20 cellular contexts compared by ENCODE assay signal in the genomic region with DNA sequence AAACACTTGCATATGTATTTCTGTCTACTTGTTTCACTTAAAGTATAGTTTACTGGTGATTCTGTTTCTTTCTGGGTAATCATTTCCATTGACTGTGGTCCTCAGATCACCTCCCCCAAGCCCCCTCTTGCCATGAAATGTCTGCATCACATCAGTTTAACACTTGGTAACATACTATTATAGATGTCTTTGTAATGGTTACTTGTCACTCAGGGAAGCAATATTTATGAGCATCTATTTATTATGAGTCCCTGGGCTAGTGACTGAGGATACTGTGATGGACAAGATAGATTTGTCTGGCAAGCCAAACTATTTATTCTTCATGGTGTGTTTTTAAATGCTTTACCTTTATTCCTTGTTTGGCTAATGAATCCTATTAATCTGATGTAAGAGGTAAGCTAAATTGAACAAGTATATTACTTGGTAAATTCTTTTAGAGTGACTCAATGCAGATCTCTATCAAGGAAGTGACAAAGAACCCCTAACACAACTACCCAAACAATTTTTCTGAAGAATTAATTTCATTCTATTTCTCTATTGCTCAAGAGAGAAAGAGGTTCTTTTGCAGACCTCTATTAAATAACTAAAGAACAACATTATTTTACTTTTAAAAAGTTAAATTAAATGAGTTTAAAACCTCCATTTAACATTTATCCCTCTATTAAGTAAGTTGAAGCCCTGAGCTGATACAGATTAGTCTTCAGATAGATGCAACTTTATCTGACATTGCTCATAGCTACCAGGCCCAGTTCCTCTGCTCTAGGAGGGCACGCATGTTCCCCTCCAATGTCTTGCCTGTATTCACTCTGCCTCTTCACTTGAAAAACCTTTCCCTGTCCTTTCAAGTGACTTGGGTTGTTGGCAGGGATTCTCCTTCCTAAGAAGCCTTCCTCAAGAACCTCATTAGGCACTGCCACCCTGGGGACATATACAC.
DNase-seq lines count a peak whose midpoint lies in the region; FAIRE-seq and TF ChIP-seq lines count a peak whose summit lies in the region.
"Had no signal": no experiment of that assay in that cellular context is flagged by ENCODE, and none has a peak within 500 bp of the region (broad histone marks: within the 10 kb centered on the region; RNA-seq: fewer than 3 reads in every experiment).

No MANE protein-coding gene starts in this region.

- H3K79me1 ChIP-seq in trophoblast cell (ENCODE audit: low read length), result no peaks in the 10 kb centered on the region

- no peaks in the 10 kb centered on the region for H3K9me2 ChIP-seq in Karpas-422 (replicated peaks; ENCODE audit: insufficient read depth, low read length)

- H3K79me2 ChIP-seq in mammary epithelial cell (ENCODE audit: insufficient read depth, low read length) (no peaks in the 10 kb centered on the region), Karpas-422 (ENCODE audit: low read length) (no peaks in the 10 kb centered on the region), trophoblast cell (ENCODE audit: control insufficient read depth, insufficient read depth, low read length, poor library complexity) (no peaks in the 10 kb centered on the region)

- no peak overlapping the region for H2BK5ac ChIP-seq in trophoblast cell (ENCODE audit: low read depth, low read length, poor library complexity)

- H3K9me3 ChIP-seq in mammary epithelial cell (replicated peaks; ENCODE audit: insufficient read depth, low read length) (no peaks in the 10 kb centered on the region), Karpas-422 (ENCODE audit: low read length) (no peaks in the 10 kb centered on the region), trophoblast cell (ENCODE audit: insufficient read depth, low read depth, low read length) (no peaks in the 10 kb centered on the region)
- H3K9me3 ChIP-seq: heart right ventricle, tibial artery had no signal

- no peak for FAIRE-seq in RCC 7860 (lab: Jason Lieb, UNC)
- FAIRE-seq: islet of Langerhans had no signal

- no peak overlapping the region for H3K4me3 Mint-ChIP-seq in MCF 10A (ENCODE audit: unreplicated experiment)
- H3K4me3 Mint-ChIP-seq: activated CD8-positive, alpha-beta memory T cell treated with anti-CD3 and anti-CD28 coated beads, Interleukin-2, amount 10 ng/mL, durations not matched to agents 7 days and 5 days; stimulated activated memory B cell treated with anti-CD40 and anti-IgM and Interleukin-4, amounts not matched to agents 10 μg/mL and 1 μg/mL and 100 μg/mL, for 72 hours had no signal

- H3K9me3 Mint-ChIP-seq in MCF 10A (ENCODE audit: unreplicated experiment), result no peaks in the 10 kb centered on the region
- H3K9me3 Mint-ChIP-seq: stimulated activated memory B cell treated with anti-CD40 and anti-IgM and Interleukin-4, amounts not matched to agents 10 μg/mL and 1 μg/mL and 100 μg/mL, for 72 hours had no signal

- H3K4me3 ChIP-seq in mammary epithelial cell (replicated peaks in 1 of 3; ENCODE audit: insufficient read depth in 1 of 3, low read depth in 2 of 3, low read length in 3 of 3) (no peak overlapping the region), fibroblast of pulmonary artery (replicated peaks; ENCODE audit: low read depth, low read length) (no peak overlapping the region), retinal pigment epithelial cell (ENCODE audit: low read length) (no peak overlapping the region), Karpas-422 (ENCODE audit: low read length) (no peak overlapping the region), trophoblast cell (ENCODE audit: low read depth, low read length) (no peak overlapping the region)
- H3K4me3 ChIP-seq: heart right ventricle, tibial artery had no signal

- no peak overlapping the region for H2BK12ac ChIP-seq in trophoblast cell (ENCODE audit: low read length)

- TF ChIP-seq CTCF in mammary epithelial cell (conservative IDR thresholded peaks at IDR 0.05 in 1 of 2, IDR thresholded peaks at IDR 0.05 in 1 of 2; ENCODE audit: extremely low read depth in 1 of 2, insufficient read depth in 1 of 2, low read depth in 1 of 2, low read length in 2 of 2) (no peak), MCF 10A (IDR thresholded peaks at IDR 0.05; ENCODE audit: unreplicated experiment) (no peak), fibroblast of pulmonary artery (IDR thresholded peaks at IDR 0.05; ENCODE audit: low read length, missing control alignments) (no peak), retinal pigment epithelial cell (conservative IDR thresholded peaks at IDR 0.05; ENCODE audit: low read depth, low read length) (no peak)

- H3K36me3 Mint-ChIP-seq in MCF 10A (ENCODE audit: insufficient read depth, unreplicated experiment), result no peaks in the 10 kb centered on the region
- H3K36me3 Mint-ChIP-seq: activated CD8-positive, alpha-beta memory T cell treated with anti-CD3 and anti-CD28 coated beads, Interleukin-2, amount 10 ng/mL, durations not matched to agents 7 days and 5 days; stimulated activated memory B cell treated with anti-CD40 and anti-IgM and Interleukin-4, amounts not matched to agents 10 μg/mL and 1 μg/mL and 100 μg/mL, for 72 hours had no signal

- H2BK120ac ChIP-seq in trophoblast cell (ENCODE audit: insufficient read depth, low read length, poor library complexity), result no peak overlapping the region

- dilution Hi-C loops in mammary epithelial cell (cut with HindIII; ENCODE audit: low sequenced_read_pairs), result no loop called here

- H4K8ac ChIP-seq in trophoblast cell (ENCODE audit: low read depth, low read length), result no peak overlapping the region

- H4K20me1 ChIP-seq in mammary epithelial cell (ENCODE audit: insufficient read depth, low read length) (no peaks in the 10 kb centered on the region), Karpas-422 (ENCODE audit: insufficient read depth, low read depth, low read length) (no peaks in the 10 kb centered on the region)

- H3K4me1 ChIP-seq in mammary epithelial cell (ENCODE audit: insufficient read depth, low read length) (peaks cover 8% of the 10 kb centered on the region), Karpas-422 (ENCODE audit: low read length) (no peaks in the 10 kb centered on the region), trophoblast cell (ENCODE audit: control insufficient read depth in 1 of 2, insufficient read depth in 2 of 2, low read length in 2 of 2) (peaks cover 0 to 2% of the 10 kb centered on the region in 2 experiments)
- H3K4me1 ChIP-seq: heart right ventricle, tibial artery had no signal

- TSS peak; percentile 93 for BruUV-seq in mammary epithelial cell (replicated peaks; lab: Mats Ljungman, UMichigan)
- BruUV-seq in MCF 10A (replicated peaks; lab: Mats Ljungman, UMichigan), result no TSS peak

- CTCF ChIA-PET in mammary epithelial cell (lab: Charles Lee; ENCODE audit: low non-redundant PET) (no interaction called here), MCF 10A (lab: Yijun Ruan, JAX) (interaction anchor here (0.6 kb wide), 2 partner anchors 877 to 1129 kb away, joined by 3 read pairs; no protein-coding TSS in a partner anchor)

- H3K36me3 ChIP-seq in mammary epithelial cell (ENCODE audit: insufficient read depth, low read length) (no peaks in the 10 kb centered on the region), Karpas-422 (ENCODE audit: insufficient read depth, low read length) (no peaks in the 10 kb centered on the region), trophoblast cell (ENCODE audit: control insufficient read depth in 1 of 2, insufficient read depth in 2 of 2, low read length in 2 of 2) (no peaks in the 10 kb centered on the region)
- H3K36me3 ChIP-seq: heart right ventricle, tibial artery had no signal

- H3K27ac Mint-ChIP-seq in MCF 10A (ENCODE audit: low read depth, unreplicated experiment), result no peak overlapping the region
- H3K27ac Mint-ChIP-seq: activated CD8-positive, alpha-beta memory T cell treated with anti-CD3 and anti-CD28 coated beads, Interleukin-2, amount 10 ng/mL, durations not matched to agents 7 days and 5 days; stimulated activated memory B cell treated with anti-CD40 and anti-IgM and Interleukin-4, amounts not matched to agents 10 μg/mL and 1 μg/mL and 100 μg/mL, for 72 hours had no signal

- DNase-seq in mammary epithelial cell, result peak; percentile 55
- no peak for DNase-seq in MCF 10A (ENCODE audit: unreplicated experiment)
- peak; percentile 17 for DNase-seq in RCC 7860 (ENCODE audit: low spot score)
- peak; percentile 23 for DNase-seq in fibroblast of pulmonary artery (ENCODE audit: low read depth)
- peak; percentile 27 for DNase-seq in retinal pigment epithelial cell (ENCODE audit: low read depth)
- no peak for DNase-seq in mesenteric fat pad (ENCODE audit: low spot score)
- DNase-seq in Karpas-422, result no peak
- DNase-seq in trophoblast cell, result no peak
- DNase-seq: 8988T; activated CD4-positive, alpha-beta T cell treated with anti-CD3 and anti-CD28 coated beads for 1 hour; activated CD8-positive, alpha-beta memory T cell treated with anti-CD3 and anti-CD28 coated beads, Interleukin-2, amount 10 ng/mL, durations not matched to agents 7 days and 5 days; DMS153; heart right ventricle; NCI-H2081 treated with DMSO at 0.1 percent for 48 hours; retina; T-helper 9 cell; tibial artery had no signal

- in situ Hi-C loops in mammary epithelial cell (cut with MboI; ENCODE audit: low sequenced_read_pairs in 2 of 2), result no loop called here

- H4K12ac ChIP-seq in trophoblast cell (ENCODE audit: low read depth, low read length), result no peak overlapping the region

- H3K23ac ChIP-seq in trophoblast cell (ENCODE audit: low read length), result no peak overlapping the region

- H3K4me1 Mint-ChIP-seq in MCF 10A (ENCODE audit: insufficient read depth, unreplicated experiment), result peaks cover 9% of the 10 kb centered on the region
- H3K4me1 Mint-ChIP-seq: activated CD8-positive, alpha-beta memory T cell treated with anti-CD3 and anti-CD28 coated beads, Interleukin-2, amount 10 ng/mL, durations not matched to agents 7 days and 5 days; stimulated activated memory B cell treated with anti-CD40 and anti-IgM and Interleukin-4, amounts not matched to agents 10 μg/mL and 1 μg/mL and 100 μg/mL, for 72 hours had no signal

- H3K27me3 Mint-ChIP-seq in MCF 10A (ENCODE audit: insufficient read depth, unreplicated experiment), result peaks cover 35% of the 10 kb centered on the region

- H4K91ac ChIP-seq in trophoblast cell (ENCODE audit: low read depth, low read length), result no peak overlapping the region

- H3K18ac ChIP-seq in trophoblast cell (ENCODE audit: low read length), result no peak overlapping the region

- 69% methylated on average over 1 of the region's 1 CpG for WGBS in mammary epithelial cell (ENCODE audit: low coverage, missing lambda C conversion rate)
- no CpG with 5 or more reads among the region's 1 CpG for WGBS in trophoblast cell (ENCODE audit: extremely low coverage, insufficient coverage, insufficient read length)

- no peak overlapping the region for H2AK5ac ChIP-seq in trophoblast cell (ENCODE audit: low read length)

- H2AFZ ChIP-seq in mammary epithelial cell (ENCODE audit: low read depth, low read length), result peak overlapping the region; percentile 86
- no peak overlapping the region for H2AFZ ChIP-seq in Karpas-422 (ENCODE audit: low read length)
- H2AFZ ChIP-seq in trophoblast cell (ENCODE audit: insufficient read depth, low read length, poor library complexity), result no peak overlapping the region

- POLR2A ChIA-PET in MCF 10A (lab: Yijun Ruan, JAX), result no interaction called here

- H3K27ac ChIP-seq in mammary epithelial cell (ENCODE audit: insufficient read depth, low read depth, low read length) (peak overlapping the region; percentile 74), Karpas-422 (ENCODE audit: low read length) (no peak overlapping the region), trophoblast cell (ENCODE audit: low read depth, low read length) (no peak overlapping the region)
- H3K27ac ChIP-seq: C4-2B, heart right ventricle, tibial artery had no signal

- H3K4ac ChIP-seq in trophoblast cell (ENCODE audit: low read depth, low read length), result no peak overlapping the region

- H3K27me3 ChIP-seq in mammary epithelial cell (ENCODE audit: insufficient read depth, low read length) (no peaks in the 10 kb centered on the region), Karpas-422 (ENCODE audit: low read length) (no peaks in the 10 kb centered on the region), trophoblast cell (ENCODE audit: insufficient read depth, low read length) (no peaks in the 10 kb centered on the region)
- H3K27me3 ChIP-seq: heart right ventricle, tibial artery had no signal

- H3K9ac ChIP-seq in mammary epithelial cell (ENCODE audit: insufficient read depth, low read length) (no peak overlapping the region), Karpas-422 (ENCODE audit: low read length) (no peak overlapping the region), trophoblast cell (ENCODE audit: low read length) (no peak overlapping the region)

- intact Hi-C loops in mammary epithelial cell (cut with micrococcal nuclease) (loop anchor here (5.0 kb wide), 1 partner anchor 86 kb away; no protein-coding TSS in a partner anchor), MCF 10A (cut with micrococcal nuclease) (no loop called here)

- peak overlapping the region; percentile 50 for H3K4me2 ChIP-seq in mammary epithelial cell (ENCODE audit: insufficient read depth, low read depth, low read length)
- H3K4me2 ChIP-seq in Karpas-422 (ENCODE audit: low read depth, low read length, poor library complexity, severe bottlenecking), result no peak overlapping the region
- no peak overlapping the region for H3K4me2 ChIP-seq in trophoblast cell (ENCODE audit: low read length)

- H3K14ac ChIP-seq in trophoblast cell (ENCODE audit: low read length), result no peak overlapping the region

Comparison
In these comparisons a context has a peak if more than half of its experiments do, and no peak if none do; other contexts are left out.
1. DNase-seq: peak in mammary epithelial cell (single experiment), RCC 7860 (single experiment), fibroblast of pulmonary artery (single experiment) and retinal pigment epithelial cell (single experiment); none in MCF 10A (single experiment), mesenteric fat pad (single experiment), Karpas-422 (single experiment) and trophoblast cell (0 of 2).